16 cellular contexts compared by ENCODE assay signal in genomic region chr10:69490876-69491275, GRCh38.
"Had no signal": no experiment of that assay in that cellular context is flagged by ENCODE, and none has a peak within 500 bp of the region (broad histone marks: within the 10 kb centered on the region; RNA-seq: fewer than 3 reads in every experiment).

No MANE protein-coding gene starts in this region.

- DNase-seq: activated CD4-positive, alpha-beta T cell treated with anti-CD3 and anti-CD28 coated beads, Interleukin-2, amount 10 ng/mL, durations not matched to agents 7 days and 5 days; activated CD8-positive, alpha-beta memory T cell treated with anti-CD3 and anti-CD28 coated beads, Interleukin-2, amount 50 U/mL, for 48 hours; activated naive CD4-positive, alpha-beta T cell treated with anti-CD3 and anti-CD28 coated beads for 36 hours; dermis blood vessel endothelial cell; mammary epithelial cell; naive thymus-derived CD4-positive, alpha-beta T cell; retina; stimulated activated CD4-positive, alpha-beta T cell treated with anti-CD3 and anti-CD28 coated beads, Interleukin-4, amount 100 ng/mL, for 24 hours; stimulated activated naive CD4-positive, alpha-beta T cell treated with Interleukin-2 at 50 U/mL for 16 hours; T-helper 9 cell had no signal

- H3K27me3 ChIP-seq: gastrocnemius medialis, neutrophil, suprapubic skin had no signal

- H3K4me1 Mint-ChIP-seq: activated CD4-positive, alpha-beta T cell treated with anti-CD3 and anti-CD28 coated beads, Interleukin-2, amount 10 ng/mL, durations not matched to agents 7 days and 5 days; naive thymus-derived CD4-positive, alpha-beta T cell had no signal

- H3K4me3 ChIP-seq: gastrocnemius medialis, SK-N-MC, suprapubic skin had no signal

- H3K36me3 ChIP-seq: gastrocnemius medialis, neutrophil, suprapubic skin had no signal

- H3K4me1 ChIP-seq: parathyroid adenoma had no signal

- H3K27ac Mint-ChIP-seq: activated CD4-positive, alpha-beta T cell treated with anti-CD3 and anti-CD28 coated beads, Interleukin-2, amount 10 ng/mL, durations not matched to agents 7 days and 5 days; activated naive CD4-positive, alpha-beta T cell treated with anti-CD3 and anti-CD28 coated beads for 36 hours; naive thymus-derived CD4-positive, alpha-beta T cell had no signal

- ATAC-seq: gastrocnemius medialis; naive thymus-derived CD4-positive, alpha-beta T cell had no signal

- H3K4me3 Mint-ChIP-seq: activated CD4-positive, alpha-beta T cell treated with anti-CD3 and anti-CD28 coated beads, Interleukin-2, amount 10 ng/mL, durations not matched to agents 7 days and 5 days; activated naive CD4-positive, alpha-beta T cell treated with anti-CD3 and anti-CD28 coated beads for 36 hours; naive thymus-derived CD4-positive, alpha-beta T cell had no signal

- H3K27ac ChIP-seq: epithelial cell of prostate, gastrocnemius medialis, neutrophil, parathyroid adenoma, SK-N-MC, suprapubic skin had no signal

- H3K27me3 Mint-ChIP-seq: activated CD4-positive, alpha-beta T cell treated with anti-CD3 and anti-CD28 coated beads, Interleukin-2, amount 10 ng/mL, durations not matched to agents 7 days and 5 days; naive thymus-derived CD4-positive, alpha-beta T cell had no signal

- H3K9me3 ChIP-seq: gastrocnemius medialis, suprapubic skin had no signal
